In genomic region chr11:67504950-67505561, GRCh38 we compare ENCODE assay signal across 7 cellular contexts.
DNase-seq lines count a peak whose midpoint lies in the region; ATAC-seq and TF ChIP-seq lines count a peak whose summit lies in the region.

PITPNM1 (minus strand) TSS chr11:67505363; CDS start chr11:67504180, 1,183 bp downstream.

- TF ChIP-seq CTCF in GM13977 (IDR thresholded peaks at IDR 0.05; ENCODE audit: extremely low read depth, insufficient read depth, missing control alignments): no peak
- TF ChIP-seq CTCF in choroid plexus epithelial cell (conservative IDR thresholded peaks at IDR 0.05; ENCODE audit: low read depth, low read length): no peak

- H3K27ac ChIP-seq in layer of hippocampus (ENCODE audit: low read depth, low read length): peak within 1 kb of the TSS; percentile 94

- in situ Hi-C loops in GM13977 (cut with MboI; ENCODE audit: low pct_unique_long_range_greater_than_20kb, low sequenced_read_pairs, unreplicated experiment): no loop called here

- peak within 1 kb of the TSS; percentile 78 for H3K4me3 ChIP-seq in choroid plexus epithelial cell (ENCODE audit: low read depth, low read length)

- H3K27me3 ChIP-seq in layer of hippocampus (ENCODE audit: control insufficient read depth, insufficient read depth, low read length): no peaks in the 10 kb centered on the region

- DNase-seq in GM13977 (ENCODE audit: low spot score) (peak; percentile 92), NAMALWA (ENCODE audit: low spot score) (peak; percentile 71), choroid plexus epithelial cell (ENCODE audit: low read depth) (peak; percentile 58)
- DNase-seq in activated CD4-positive, CD25-positive, alpha-beta regulatory T cell treated with anti-CD3 and anti-CD28 coated beads, Interleukin-2, amount 50 U/mL, for 16 hours (ENCODE audit: low read depth, low spot score): peak; percentile 41
- DNase-seq in stimulated activated CD4-positive, alpha-beta T cell treated with anti-CD3 and anti-CD28 coated beads, Interleukin-2, amount 100 ng/mL, for 4 hours (ENCODE audit: low read depth): peak; percentile 52

- ATAC-seq in HG03432 (IDR thresholded peaks at IDR 0.05; ENCODE audit: unreplicated experiment): no peak

Comparison
In these comparisons a context has a peak if more than half of its experiments do, and no peak if none do; other contexts are left out.
1. DNase-seq: peak in every context shown above with its lines; median percentile 92 in GM13977; 71 in NAMALWA; 58 in choroid plexus epithelial cell; 52 in stimulated activated CD4-positive, alpha-beta T cell treated with anti-CD3 and anti-CD28 coated beads, Interleukin-2, amount 100 ng/mL, for 4 hours; 41 in activated CD4-positive, CD25-positive, alpha-beta regulatory T cell treated with anti-CD3 and anti-CD28 coated beads, Interleukin-2, amount 50 U/mL, for 16 hours.